Comparison of ENCODE assay signal across 16 cellular contexts in genomic region chr17:40352044-40352778, GRCh38. TPM values are rescaled to one million over a fixed set of nuclear protein-coding genes. Genes with fewer than 3 reads are reported as not detected.
DNase-seq lines count a peak whose midpoint lies in the region; ATAC-seq, FAIRE-seq and TF ChIP-seq lines count a peak whose summit lies in the region.
"Had no signal": no experiment of that assay in that cellular context is flagged by ENCODE, and none has a peak within 500 bp of the region (broad histone marks: within the 10 kb centered on the region; RNA-seq: fewer than 3 reads in every experiment).

No MANE protein-coding gene starts in this region.

- H3K36me3 ChIP-seq in BLaER1 (peaks cover 59% of the 10 kb centered on the region), H7 (replicated peaks; ENCODE audit: control insufficient read depth, insufficient read depth, low read length) (peaks cover 10% of the 10 kb centered on the region), H1 (ENCODE audit: control insufficient read depth in 2 of 4, insufficient read depth in 4 of 4, low read length in 3 of 4) (no peaks in the 10 kb centered on the region; a peak in 1 of 8 replicates), mammary epithelial cell (ENCODE audit: insufficient read depth, low read length) (peaks cover 15% of the 10 kb centered on the region)

- H3K79me2 ChIP-seq in H1 (ENCODE audit: control insufficient read depth in 1 of 2, insufficient read depth in 2 of 2, low read length in 2 of 2), result no peaks in the 10 kb centered on the region
- no peaks in the 10 kb centered on the region for H3K79me2 ChIP-seq in H9 (ENCODE audit: insufficient read depth, low read length)
- peaks cover 24% of the 10 kb centered on the region for H3K79me2 ChIP-seq in mammary epithelial cell (ENCODE audit: insufficient read depth, low read length)

- FAIRE-seq in H1 (lab: Jason Lieb, UNC) (no peak), urothelium cell line (lab: Jason Lieb, UNC) (no peak)
- FAIRE-seq: H54 had no signal

- H3K4me3 Mint-ChIP-seq in neural crest cell (peak overlapping the region; percentile 93), H9 (peak overlapping the region in 1 of 2 experiments; percentile 3; a peak in 2 of 5 replicates)
- H3K4me3 Mint-ChIP-seq: mesothelial cell of epicardium; stimulated activated naive CD8-positive, alpha-beta T cell treated with anti-CD3 and anti-CD28 coated beads, Interleukin-15, Interleukin-2, amounts not matched to agents 100 ng/mL and 50 ng/mL, for 24 hours had no signal

- H3K27me3 ChIP-seq in BLaER1 (no peaks in the 10 kb centered on the region), H7 (ENCODE audit: control insufficient read depth, insufficient read depth, low read length) (peaks cover 12% of the 10 kb centered on the region; the same call in 1 of the 2 replicates), H1 (replicated peaks in 1 of 4; ENCODE audit: control insufficient read depth in 3 of 4, extremely low read depth in 1 of 4, insufficient read depth in 3 of 4, low read length in 3 of 4) (peaks cover 2 to 29% (median 24%) of the 10 kb centered on the region in 4 experiments), H9 (ENCODE audit: insufficient read depth, low read length) (no peaks in the 10 kb centered on the region; the same call in 1 of the 2 replicates), mammary epithelial cell (ENCODE audit: insufficient read depth, low read length) (no peaks in the 10 kb centered on the region)
- H3K27me3 ChIP-seq: colonic mucosa had no signal

- in situ Hi-C loops in mammary epithelial cell (cut with MboI; ENCODE audit: low sequenced_read_pairs in 2 of 2), result loop anchor here (5.0 to 10.0 kb wide), 2 partner anchors 45 to 147 kb away; partner anchors contain the start of gene RARA (in 1 of the 2)

- no peak for TF ChIP-seq CTCF in H1 (IDR thresholded peaks at IDR 0.05; ENCODE audit: control extremely low read depth in 1 of 3, insufficient read depth in 1 of 3, low read depth in 1 of 3, low read length in 3 of 3)
- no peak for TF ChIP-seq CTCF in neural crest cell (conservative IDR thresholded peaks at IDR 0.05)
- TF ChIP-seq CTCF in H9 (conservative IDR thresholded peaks at IDR 0.05), result no peak
- TF ChIP-seq CTCF in mammary epithelial cell (conservative IDR thresholded peaks at IDR 0.05 in 1 of 2, IDR thresholded peaks at IDR 0.05 in 1 of 2; ENCODE audit: extremely low read depth in 1 of 2, insufficient read depth in 1 of 2, low read depth in 1 of 2, low read length in 2 of 2), result no peak

- H3K9ac ChIP-seq in BLaER1, result peak overlapping the region; percentile 73
- no peak overlapping the region for H3K9ac ChIP-seq in H1 (replicated peaks in 1 of 4; ENCODE audit: extremely low read depth in 1 of 4, low read depth in 3 of 4, low read length in 3 of 4)
- no peak overlapping the region for H3K9ac ChIP-seq in H9 (ENCODE audit: extremely low read depth, insufficient read length, low read length)
- H3K9ac ChIP-seq in mammary epithelial cell (ENCODE audit: insufficient read depth, low read length), result no peak overlapping the region

- H4K5ac ChIP-seq in H1 (ENCODE audit: insufficient read length, low read depth, low read length) (no peak overlapping the region), H9 (ENCODE audit: insufficient read length, low read depth, low read length) (no peak overlapping the region)

- H3K27me3 Mint-ChIP-seq in neural crest cell (ENCODE audit: low read depth), result no peaks in the 10 kb centered on the region
- H3K27me3 Mint-ChIP-seq in H9 (ENCODE audit: low read depth), result peaks cover 51% of the 10 kb centered on the region
- H3K27me3 Mint-ChIP-seq: stimulated activated naive CD8-positive, alpha-beta T cell treated with anti-CD3 and anti-CD28 coated beads, Interleukin-15, Interleukin-2, amounts not matched to agents 100 ng/mL and 50 ng/mL, for 24 hours had no signal

- no peak overlapping the region for H2BK12ac ChIP-seq in H1 (ENCODE audit: low read depth, low read length)
- H2BK12ac ChIP-seq in H9 (ENCODE audit: insufficient read length, low read depth, low read length), result no peak overlapping the region

- H3K9me3 Mint-ChIP-seq in neural crest cell, result no peaks in the 10 kb centered on the region
- H3K9me3 Mint-ChIP-seq in H9, result no peaks in the 10 kb centered on the region
- H3K9me3 Mint-ChIP-seq: mesothelial cell of epicardium; stimulated activated naive CD8-positive, alpha-beta T cell treated with anti-CD3 and anti-CD28 coated beads, Interleukin-15, Interleukin-2, amounts not matched to agents 100 ng/mL and 50 ng/mL, for 24 hours had no signal

- TF ChIP-seq RAD21 in H1 (IDR thresholded peaks at IDR 0.05 in 1 of 2, conservative IDR thresholded peaks at IDR 0.05 in 1 of 2; ENCODE audit: low read depth in 2 of 2, low read length in 2 of 2), result no peak

- H2BK20ac ChIP-seq in H1 (ENCODE audit: low read length) (no peak overlapping the region), H9 (ENCODE audit: low read depth, low read length, poor library complexity, severe bottlenecking) (no peak overlapping the region)

- H3K4me3 ChIP-seq in BLaER1 (no peak overlapping the region), H7 (ENCODE audit: insufficient read depth, low read depth, low read length) (no peak overlapping the region), H1 (ENCODE audit: extremely low read depth in 1 of 4, insufficient read depth in 2 of 4, low read depth in 3 of 4, low read length in 4 of 4) (no peak overlapping the region), mammary epithelial cell (replicated peaks in 1 of 3; ENCODE audit: insufficient read depth in 1 of 3, low read depth in 2 of 3, low read length in 3 of 3) (no peak overlapping the region)
- H3K4me3 ChIP-seq: colonic mucosa had no signal

- BruUV-seq in mammary epithelial cell (replicated peaks; lab: Mats Ljungman, UMichigan), result no TSS peak

- H2AFZ ChIP-seq in H1 (ENCODE audit: low read length) (no peak overlapping the region), H9 (ENCODE audit: low read length) (no peak overlapping the region), mammary epithelial cell (ENCODE audit: low read depth, low read length) (no peak overlapping the region)

- H2AK5ac ChIP-seq in H1 (ENCODE audit: low read depth, low read length) (no peak overlapping the region), H9 (ENCODE audit: insufficient read length, low read length) (no peak overlapping the region)

- H3K4me1 Mint-ChIP-seq in neural crest cell (peaks cover 70% of the 10 kb centered on the region), H9 (peaks cover 55 to 62% of the 10 kb centered on the region in 2 experiments)

- H3K27ac ChIP-seq in BLaER1 (peak overlapping the region; percentile 77), H1 (ENCODE audit: low read depth, low read length) (no peak overlapping the region), H9 (ENCODE audit: insufficient read length, low read depth, low read length) (no peak overlapping the region), mammary epithelial cell (ENCODE audit: insufficient read depth, low read depth, low read length) (no peak overlapping the region)
- H3K27ac ChIP-seq: C4-2B, colonic mucosa had no signal

- H3K56ac ChIP-seq in H1 (replicated peaks; ENCODE audit: insufficient read length, low read depth, low read length), result no peak overlapping the region
- no peak overlapping the region for H3K56ac ChIP-seq in H9 (ENCODE audit: insufficient read length, low read depth, low read length)

- dilution Hi-C loops in mammary epithelial cell (cut with HindIII; ENCODE audit: low sequenced_read_pairs), result no loop called here

- H2BK5ac ChIP-seq in H1 (ENCODE audit: low read depth, low read length) (no peak overlapping the region), H9 (ENCODE audit: insufficient read length, low read length) (no peak overlapping the region)

- H4K91ac ChIP-seq in H1 (replicated peaks; ENCODE audit: insufficient read length, low read length), result no peak overlapping the region
- no peak overlapping the region for H4K91ac ChIP-seq in H9 (ENCODE audit: insufficient read length, low read depth, low read length)

- no peak overlapping the region for H3K14ac ChIP-seq in H1 (ENCODE audit: insufficient read length)
- H3K14ac ChIP-seq in H9 (ENCODE audit: insufficient read depth, low read length), result no peak overlapping the region

- H3K18ac ChIP-seq in H1 (ENCODE audit: extremely low read depth, low read length), result no peak overlapping the region
- no peak overlapping the region for H3K18ac ChIP-seq in H9 (ENCODE audit: insufficient read length, low read depth, low read length)

- H3K23me2 ChIP-seq in H1 (ENCODE audit: low read depth, low read length), result peaks cover under 1% of the 10 kb centered on the region; the same call in 1 of the 2 replicates
- H3K23me2 ChIP-seq in H9 (ENCODE audit: insufficient read length, low read depth, low read length, poor library complexity, severe bottlenecking), result no peaks in the 10 kb centered on the region

- H3K4me2 ChIP-seq in BLaER1 (peak overlapping the region; percentile 97), H1 (ENCODE audit: insufficient read depth in 1 of 2, low read depth in 2 of 2, low read length in 2 of 2) (no peak overlapping the region; a peak in 1 of 4 replicates), H9 (ENCODE audit: insufficient read depth, insufficient read length, low read length) (no peak overlapping the region), mammary epithelial cell (ENCODE audit: insufficient read depth, low read depth, low read length) (no peak overlapping the region)

- H3K4ac ChIP-seq in H1 (replicated peaks; ENCODE audit: insufficient read length, low read depth, low read length) (no peak overlapping the region), H9 (ENCODE audit: low read depth, low read length) (no peak overlapping the region)

- CTCF ChIA-PET in H1 (lab: Charles Lee; ENCODE audit: partially characterized antibody) (interaction anchor here (0.6 to 30.8 kb wide), 11 partner anchors 8 to 325 kb away, joined by 3 to 1198 read pairs (median 4); partner anchors contain the start of gene RARA), mammary epithelial cell (lab: Charles Lee; ENCODE audit: low non-redundant PET) (no interaction called here)

- H2BK120ac ChIP-seq in H1 (replicated peaks; ENCODE audit: low read depth, low read length) (no peak overlapping the region), H9 (ENCODE audit: low read depth, low read length, poor library complexity, severe bottlenecking) (no peak overlapping the region)

- peak; percentile 20 for DNase-seq in H7
- no peak for DNase-seq in H1 (ENCODE audit: low read depth in 1 of 2, low spot score in 2 of 2)
- DNase-seq in neural crest cell (ENCODE audit: low read depth, low spot score), result no peak
- no peak for DNase-seq in H9
- DNase-seq in mammary epithelial cell, result no peak
- no peak for DNase-seq in urothelium cell line (ENCODE audit: low spot score)
- DNase-seq: Karpas-422, NCI-H146, NCI-H524 treated with DMSO at 0.1 percent for 48 hours had no signal

- no peak overlapping the region for H3K23ac ChIP-seq in H1 (ENCODE audit: insufficient read length)
- no peak overlapping the region for H3K23ac ChIP-seq in H9 (ENCODE audit: insufficient read length, low read depth, low read length)

- ATAC-seq in GM21619 (IDR thresholded peaks at IDR 0.05; ENCODE audit: unreplicated experiment), result no peak

- TF ChIP-seq POLR2A in H1 (IDR thresholded peaks at IDR 0.05; ENCODE audit: control extremely low read depth in 1 of 2, low read depth in 2 of 2, low read length in 2 of 2), result no peak

- POLR2A ChIA-PET in H1 (lab: Charles Lee; ENCODE audit: partially characterized antibody), result interaction anchor here (0.7 to 27.8 kb wide), 8 partner anchors 9 to 344 kb away, joined by 3 to 570 read pairs (median 3); partner anchors contain the start of genes CDC6, GJD3 and RARA

- no peak overlapping the region for H3T11ph ChIP-seq in H9 (ENCODE audit: low read length)

- 95% methylated on average over 9 of the region's 10 CpGs; no CpG with 5 or more reads in 1 of the 2 experiments for WGBS in H1 (ENCODE audit: extremely low coverage in 1 of 2, insufficient coverage in 1 of 2, insufficient read length in 1 of 2, insufficient replicate concordance in 2 of 2, low coverage in 1 of 2, low lambda C conversion rate in 2 of 2, missing lambda C conversion rate in 1 of 2), 2 experiments
- no CpG with 5 or more reads among the region's 10 CpGs for WGBS in H9 (ENCODE audit: extremely low coverage, insufficient read length, low lambda C conversion rate)
- WGBS in mammary epithelial cell (ENCODE audit: low coverage, missing lambda C conversion rate), result 79% methylated on average over 8 of the region's 10 CpGs

- H3K9me3 ChIP-seq in BLaER1 (no peaks in the 10 kb centered on the region), H1 (ENCODE audit: insufficient read depth in 2 of 2, low read depth in 1 of 2, low read length in 1 of 2) (no peaks in the 10 kb centered on the region), H9 (ENCODE audit: control insufficient read depth, low read depth, low read length) (no peaks in the 10 kb centered on the region), mammary epithelial cell (replicated peaks; ENCODE audit: insufficient read depth, low read length) (no peaks in the 10 kb centered on the region)
- H3K9me3 ChIP-seq: colonic mucosa had no signal

- H3K27ac Mint-ChIP-seq in neural crest cell (ENCODE audit: unreplicated experiment) (peak overlapping the region; percentile 94), H9 (no peak overlapping the region)
- H3K27ac Mint-ChIP-seq: stimulated activated naive CD8-positive, alpha-beta T cell treated with anti-CD3 and anti-CD28 coated beads, Interleukin-15, Interleukin-2, amounts not matched to agents 100 ng/mL and 50 ng/mL, for 24 hours had no signal

- peak overlapping the region; percentile 25; the same call in 1 of the 2 replicates for H4K8ac ChIP-seq in H1 (ENCODE audit: extremely low read depth, insufficient read depth, low read length)
- H4K8ac ChIP-seq in H9 (replicated peaks; ENCODE audit: insufficient read length, low read depth, low read length), result no peak overlapping the region

- H3K36me3 Mint-ChIP-seq in neural crest cell (ENCODE audit: low read depth) (peaks cover 7% of the 10 kb centered on the region), H9 (ENCODE audit: insufficient read depth in 1 of 3, low read depth in 3 of 3) (peaks cover 20 to 33% (median 31%) of the 10 kb centered on the region in 3 experiments)

- H3K4me1 ChIP-seq in BLaER1 (peaks cover 71% of the 10 kb centered on the region), H1 (replicated peaks in 1 of 4; ENCODE audit: control insufficient read depth in 3 of 4, insufficient read depth in 4 of 4, low read length in 3 of 4) (peaks cover under 1 to 36% (median 26%) of the 10 kb centered on the region in 4 experiments), H9 (ENCODE audit: insufficient read depth, low read length) (no peaks in the 10 kb centered on the region; the same call in 1 of the 2 replicates), mammary epithelial cell (ENCODE audit: insufficient read depth, low read length) (peaks cover 32% of the 10 kb centered on the region)

- H4K20me1 ChIP-seq in BLaER1, result peaks cover 30% of the 10 kb centered on the region
- H4K20me1 ChIP-seq in H1 (replicated peaks in 1 of 2; ENCODE audit: control insufficient read depth in 1 of 2, insufficient read depth in 2 of 2, low read length in 2 of 2), result peaks cover 21 to 34% of the 10 kb centered on the region in 2 experiments
- H4K20me1 ChIP-seq in H9 (ENCODE audit: control insufficient read depth, insufficient read depth, insufficient read length), result no peaks in the 10 kb centered on the region
- H4K20me1 ChIP-seq in mammary epithelial cell (ENCODE audit: insufficient read depth, low read length), result no peaks in the 10 kb centered on the region

- TF ChIP-seq EP300 in H1 (IDR thresholded peaks at IDR 0.05; ENCODE audit: borderline replicate concordance in 1 of 2, low read depth in 2 of 2, low read length in 2 of 2), result no peak

- no peak overlapping the region for H2BK15ac ChIP-seq in H1 (ENCODE audit: low read length)
- H2BK15ac ChIP-seq in H9 (ENCODE audit: low read depth, low read length), result no peak overlapping the region

- intact Hi-C loops in mammary epithelial cell (cut with micrococcal nuclease), result no loop called here

- peaks cover 5% of the 10 kb centered on the region; the same call in 1 of the 2 replicates for H3K79me1 ChIP-seq in H1 (ENCODE audit: low read depth, low read length)
- H3K79me1 ChIP-seq in H9 (ENCODE audit: insufficient read depth, low read depth, low read length, poor library complexity, severe bottlenecking), result no peaks in the 10 kb centered on the region

RNA-seq across cellular contexts. Expression of gene GJD3, which starts 12.3 kb away (rescaled TPM):
- 0.38 and 1.2 TPM in 2 replicates for total RNA-seq in H7 (2014; rRNA removed; shearing (Covaris generic))
- 1.4 and 1.9 TPM in 2 replicates for total RNA-seq in H1 (2021; fragmentation: NEBNext Ultra II Directional; extraction: Animal tissue kit (Norgen Biotek cat#: 25700))
- polyA plus RNA-seq in H1 (2011; rRNA removed) (0.53 and 0.58 TPM in 2 replicates), mammary epithelial cell (not detected)
- polyA plus RNA-seq in H1 (2011; cell fraction: cytosol; rRNA removed), result 0.66 TPM
- polyA plus RNA-seq in H1 (2011; cell fraction: nucleus; rRNA removed), result 0.90 TPM
- 0.25 TPM in 1 of 4 replicates, not detected in the others for polyA plus RNA-seq in H1 (2012, experiment 1 of 2)
- not detected for polyA plus RNA-seq in H1 (2012, experiment 2 of 2)
- polyA plus RNA-seq in H1 (2013, experiment 1 of 2), result 0.43 TPM
- 0.29 TPM for polyA plus RNA-seq in H1 (2013, experiment 2 of 2)
- not detected in 2 replicates for polyA minus RNA-seq in H1 (2011; rRNA and poly(A)+ RNA removed)
- polyA minus RNA-seq in H1 (2011; cell fraction: cytosol; rRNA and poly(A)+ RNA removed), result 3.2 TPM
- 1.3 TPM for polyA minus RNA-seq in H1 (2011; cell fraction: nucleus; rRNA and poly(A)+ RNA removed)
- total RNA-seq in neural crest cell (0.34 TPM in 1 of 2 replicates, not detected in the other), H9 (2021) (not detected in 2 replicates), mammary epithelial cell (under 1 TPM in 1 of 2 donors, not detected in 1; 0.67 TPM)
- polyA minus RNA-seq in mammary epithelial cell, result 0.57 TPM
- total RNA-seq: mesothelial cell of epicardium had no signal

RNA-seq across cellular contexts. Expression of gene RARA, which starts 43.2 kb away (rescaled TPM):
- 19.3 and 22.1 TPM in 2 replicates for total RNA-seq in H7 (2014; rRNA removed; shearing (Covaris generic))
- total RNA-seq in H1 (2021; fragmentation: NEBNext Ultra II Directional; extraction: Animal tissue kit (Norgen Biotek cat#: 25700)), result 13.4 and 16.5 TPM in 2 replicates
- polyA plus RNA-seq in H1 (2011; rRNA removed), result 4.4 and 7.8 TPM in 2 replicates
- polyA plus RNA-seq in H1 (2011; cell fraction: cytosol; rRNA removed), result 2.5 TPM
- 6.9 TPM for polyA plus RNA-seq in H1 (2011; cell fraction: nucleus; rRNA removed)
- polyA plus RNA-seq in H1 (2012, experiment 1 of 2), result 12.6 to 17.5 TPM (median 16.0 TPM) in 4 replicates
- polyA plus RNA-seq in H1 (2012, experiment 2 of 2), result 13.9 TPM
- polyA plus RNA-seq in H1 (2013, experiment 1 of 2), result 11.2 TPM
- 11.1 TPM for polyA plus RNA-seq in H1 (2013, experiment 2 of 2)
- polyA minus RNA-seq in H1 (2011; rRNA and poly(A)+ RNA removed), result 2.9 and 6.4 TPM in 2 replicates
- 8.4 TPM for polyA minus RNA-seq in H1 (2011; cell fraction: cytosol; rRNA and poly(A)+ RNA removed)
- polyA minus RNA-seq in H1 (2011; cell fraction: nucleus; rRNA and poly(A)+ RNA removed), result 6.2 TPM
- total RNA-seq in neural crest cell, result 22.3 and 25.9 TPM in 2 replicates
- 16.7 and 17.6 TPM in 2 replicates for total RNA-seq in H9 (2021)
- total RNA-seq in mammary epithelial cell, result 10 to 100 TPM; 12.7 to 26.6 TPM
- 6.9 TPM for polyA plus RNA-seq in mammary epithelial cell
- polyA minus RNA-seq in mammary epithelial cell, result 18.5 TPM
